20 cellular contexts compared by ENCODE assay signal in the genomic region with DNA sequence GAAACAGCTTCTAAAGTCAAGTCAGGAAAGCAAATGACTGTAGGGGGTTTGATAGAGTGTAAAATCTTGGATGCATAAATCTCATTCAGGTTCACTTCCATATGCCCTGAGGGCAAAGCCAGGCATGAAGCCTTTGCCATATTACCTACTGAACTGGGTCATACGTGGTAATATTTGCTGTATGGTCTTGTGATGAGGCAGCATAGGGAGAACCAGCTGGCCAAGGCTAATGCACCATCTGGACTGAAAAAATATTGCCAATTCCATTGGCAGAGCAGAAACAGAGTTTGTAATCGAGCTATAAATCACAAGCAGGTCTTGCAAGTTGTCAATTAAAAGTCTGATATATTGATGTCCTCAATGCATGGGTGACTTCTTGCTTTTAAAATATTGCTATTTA.
DNase-seq lines count a peak whose midpoint lies in the region; ATAC-seq and TF ChIP-seq lines count a peak whose summit lies in the region.
"Had no signal": no experiment of that assay in that cellular context is flagged by ENCODE, and none has a peak within 500 bp of the region (broad histone marks: within the 10 kb centered on the region; RNA-seq: fewer than 3 reads in every experiment).

No MANE protein-coding gene starts in this region.

- no peaks in the 10 kb centered on the region for H3K79me2 ChIP-seq in PC-3 (ENCODE audit: low read length)

- POLR2A ChIA-PET in PC-3 (lab: Charles Lee; ENCODE audit: unreplicated experiment), result no interaction called here

- H3K4me3 ChIP-seq in PC-3 (ENCODE audit: low read length), result no peak overlapping the region
- H3K4me3 ChIP-seq: A549, BLaER1, spleen, upper lobe of right lung had no signal

- DNase-seq in NCI-H510A treated with DMSO at 0.1 percent for 48 hours (lab: John Stamatoyannopoulos, UW), result peak; percentile 12
- no peak for DNase-seq in NCI-H510A (lab: John Stamatoyannopoulos, UW)
- peak; percentile 99 for DNase-seq in NCI-H1694 treated with DMSO at 0.1 percent for 48 hours (lab: John Stamatoyannopoulos, UW)
- DNase-seq in PC-3, result peak; percentile 5
- peak; percentile 44 for DNase-seq in retina
- no peak for DNase-seq in stimulated activated CD4-positive, alpha-beta T cell treated with anti-CD3 and anti-CD28 coated beads, Interleukin-2, amount 100 ng/mL, for 24 hours
- no peak for DNase-seq in HT-29 (ENCODE audit: low spot score)
- DNase-seq: activated CD4-positive, alpha-beta T cell treated with anti-CD3 and anti-CD28 coated beads for 48 hours; activated CD8-positive, alpha-beta memory T cell treated with anti-CD3 and anti-CD28 coated beads, Interleukin-2, amount 10 ng/mL, durations not matched to agents 7 days and 5 days; activated naive CD8-positive, alpha-beta T cell treated with anti-CD3 and anti-CD28 coated beads for 36 hours; DMS53; H7; KG1; left colon; naive thymus-derived CD4-positive, alpha-beta T cell; spleen; upper lobe of right lung had no signal

- no peaks in the 10 kb centered on the region for H4K20me1 ChIP-seq in PC-3 (ENCODE audit: low read length)
- H4K20me1 ChIP-seq: BLaER1 had no signal

- no peak overlapping the region for H3K9ac ChIP-seq in PC-3 (ENCODE audit: low read length)
- H3K9ac ChIP-seq: BLaER1 had no signal

- H3K9me3 ChIP-seq in PC-3 (ENCODE audit: low read length), result no peaks in the 10 kb centered on the region
- H3K9me3 ChIP-seq: A549, BLaER1, spleen, upper lobe of right lung had no signal

- H2AFZ ChIP-seq in PC-3 (ENCODE audit: low read length), result no peak overlapping the region

- H3K9me2 ChIP-seq in PC-3 (replicated peaks; ENCODE audit: low read length), result no peaks in the 10 kb centered on the region

- H3K36me3 ChIP-seq in PC-3 (ENCODE audit: low read depth, low read length), result no peaks in the 10 kb centered on the region
- H3K36me3 ChIP-seq: BLaER1, spleen, upper lobe of right lung had no signal

- no peaks in the 10 kb centered on the region for H3K4me1 ChIP-seq in PC-3 (ENCODE audit: insufficient read depth, low read length)
- H3K4me1 ChIP-seq: A549, spleen, upper lobe of right lung had no signal

- BruUV-seq in PC-3 (replicated peaks; lab: Mats Ljungman, UMichigan), result no TSS peak

- H3F3A ChIP-seq in PC-3 (ENCODE audit: low read length, unreplicated experiment), result no peaks in the 10 kb centered on the region

- no peak for TF ChIP-seq CTCF in PC-3 (conservative IDR thresholded peaks at IDR 0.05; ENCODE audit: low read depth, low read length)

- no peak overlapping the region for H3K27ac ChIP-seq in PC-3 (ENCODE audit: low read length)
- H3K27ac ChIP-seq: A549, BLaER1, spleen, upper lobe of right lung had no signal

- no peaks in the 10 kb centered on the region for H3K27me3 ChIP-seq in PC-3 (ENCODE audit: low read length)
- H3K27me3 ChIP-seq: BLaER1, spleen, upper lobe of right lung had no signal

- no peak overlapping the region for H3K4me2 ChIP-seq in PC-3 (ENCODE audit: low read length)
- H3K4me2 ChIP-seq: A549, BLaER1 had no signal

- intact Hi-C loops in PC-3 (cut with micrococcal nuclease), result no loop called here

- CTCF ChIA-PET in PC-3 (lab: Charles Lee), result no interaction called here

- ATAC-seq in PC-3, result peak; percentile 24; the same call in 1 of the 2 replicates
- no peak for ATAC-seq in HG02623 (IDR thresholded peaks at IDR 0.05; ENCODE audit: unreplicated experiment)
- ATAC-seq: A549; activated CD8-positive, alpha-beta memory T cell treated with anti-CD3 and anti-CD28 coated beads, Interleukin-2, amount 10 ng/mL, durations not matched to agents 7 days and 5 days; left colon; naive thymus-derived CD4-positive, alpha-beta T cell; upper lobe of right lung had no signal

Comparison
In these comparisons a context has a peak if more than half of its experiments do, and no peak if none do; other contexts are left out.
1. DNase-seq: peak in NCI-H510A treated with DMSO at 0.1 percent for 48 hours (single experiment), NCI-H1694 treated with DMSO at 0.1 percent for 48 hours (single experiment), PC-3 (single experiment) and retina (single experiment); none in NCI-H510A (single experiment), stimulated activated CD4-positive, alpha-beta T cell treated with anti-CD3 and anti-CD28 coated beads, Interleukin-2, amount 100 ng/mL, for 24 hours (0 of 2) and HT-29 (single experiment).